11 cellular contexts compared by ENCODE assay signal in genomic region chr10:71222541-71223364, GRCh38. TPM values are rescaled to one million over a fixed set of nuclear protein-coding genes. Genes with fewer than 3 reads are reported as not detected.
DNase-seq lines count a peak whose midpoint lies in the region; ATAC-seq and TF ChIP-seq lines count a peak whose summit lies in the region.
"Had no signal": no experiment of that assay in that cellular context is flagged by ENCODE, and none has a peak within 500 bp of the region (broad histone marks: within the 10 kb centered on the region; RNA-seq: fewer than 3 reads in every experiment).

No MANE protein-coding gene starts in this region.

- WGBS in SK-N-SH (ENCODE audit: low lambda C conversion rate): 74% methylated on average over 5 of the region's 11 CpGs

- H4K20me1 ChIP-seq in SK-N-SH (ENCODE audit: insufficient read depth): peaks cover 94% of the 10 kb centered on the region

- H3K27ac Mint-ChIP-seq in type B pancreatic cell: no peak overlapping the region
- H3K27ac Mint-ChIP-seq: activated naive CD8-positive, alpha-beta T cell treated with anti-CD3 and anti-CD28 coated beads for 36 hours had no signal

- peaks cover 25% of the 10 kb centered on the region for H3K4me1 Mint-ChIP-seq in type B pancreatic cell (ENCODE audit: unreplicated experiment)

- TF ChIP-seq RAD21 in SK-N-SH (IDR thresholded peaks at IDR 0.05; ENCODE audit: low read length): no peak

- no peak overlapping the region for H3K4me3 ChIP-seq in cardiac muscle cell
- H3K4me3 ChIP-seq in SK-N-SH (ENCODE audit: low read depth in 2 of 2, low read length in 1 of 2): no peak overlapping the region; a peak in 1 of 4 replicates
- H3K4me3 ChIP-seq in iPS-18a (ENCODE audit: low read length): no peak overlapping the region

- no peaks in the 10 kb centered on the region for H3K9me3 Mint-ChIP-seq in type B pancreatic cell
- H3K9me3 Mint-ChIP-seq: activated naive CD8-positive, alpha-beta T cell treated with anti-CD3 and anti-CD28 coated beads for 36 hours had no signal

- peaks cover 14% of the 10 kb centered on the region for H3F3A ChIP-seq in SK-N-SH (replicated peaks; ENCODE audit: insufficient read depth)

- H3K9me3 ChIP-seq in cardiac muscle cell (ENCODE audit: low read depth) (no peaks in the 10 kb centered on the region), SK-N-SH (no peaks in the 10 kb centered on the region), iPS-18a (ENCODE audit: control insufficient read depth, low read depth, low read length) (no peaks in the 10 kb centered on the region)

- H3K9ac ChIP-seq in SK-N-SH (no peak overlapping the region), iPS-18a (ENCODE audit: low read length) (peak overlapping the region; percentile 10)

- no peaks in the 10 kb centered on the region for H3K36me3 ChIP-seq in cardiac muscle cell
- peaks cover 0 to 3% of the 10 kb centered on the region in 2 experiments for H3K36me3 ChIP-seq in SK-N-SH (replicated peaks in 1 of 2; ENCODE audit: control insufficient read depth in 1 of 2, insufficient read depth in 2 of 2, low read length in 1 of 2)
- H3K36me3 ChIP-seq in iPS-18a (ENCODE audit: control insufficient read depth, low read depth, low read length): no peaks in the 10 kb centered on the region

- no peaks in the 10 kb centered on the region for H3K27me3 ChIP-seq in cardiac muscle cell
- no peaks in the 10 kb centered on the region for H3K27me3 ChIP-seq in SK-N-SH (ENCODE audit: insufficient read depth)
- peaks cover 6% of the 10 kb centered on the region for H3K27me3 ChIP-seq in iPS-18a (ENCODE audit: control insufficient read depth, insufficient read depth, low read length)

- H3K36me3 Mint-ChIP-seq in type B pancreatic cell: no peaks in the 10 kb centered on the region
- H3K36me3 Mint-ChIP-seq: activated naive CD8-positive, alpha-beta T cell treated with anti-CD3 and anti-CD28 coated beads for 36 hours had no signal

- CTCF ChIA-PET in SK-N-SH (lab: Yijun Ruan, JAX): interaction anchor here (0.7 to 7.0 kb wide), 15 partner anchors 8 to 325 kb away, joined by 3 to 71 read pairs (median 5); partner anchors contain the start of gene UNC5B

- POLR2A ChIA-PET in SK-N-SH (lab: Yijun Ruan, JAX): interaction anchor here (0.7 to 3.7 kb wide), 7 partner anchors 10 to 56 kb away, joined by 3 to 23 read pairs (median 7); partner anchors contain the start of gene UNC5B

- DNase-seq in cardiac muscle cell (ENCODE audit: low read depth in 1 of 2, low spot score in 1 of 2): no peak
- DNase-seq in Right ventricle myocardium inferior (ENCODE audit: missing footprints): no peak
- no peak for DNase-seq in SK-N-SH
- DNase-seq in type B pancreatic cell (ENCODE audit: extremely low spot score, unreplicated experiment): no peak
- DNase-seq in T-helper 9 cell: no peak
- no peak for DNase-seq in NCI-H128 (lab: John Stamatoyannopoulos, UW; ENCODE audit: unreplicated experiment)
- DNase-seq: activated CD4-positive, alpha-beta T cell treated with anti-CD3 and anti-CD28 coated beads for 48 hours; activated naive CD8-positive, alpha-beta T cell treated with anti-CD3 and anti-CD28 coated beads for 36 hours; erythroblast had no signal

- ATAC-seq in Right ventricle myocardium inferior (no peak), GM18909 (IDR thresholded peaks at IDR 0.05; ENCODE audit: poor library complexity, unreplicated experiment) (no peak)

- H3K79me2 ChIP-seq in SK-N-SH (ENCODE audit: insufficient read depth): peaks cover 98% of the 10 kb centered on the region

- TF ChIP-seq CTCF in cardiac muscle cell (IDR thresholded peaks at IDR 0.05; ENCODE audit: low read depth, low read length) (no peak), SK-N-SH (IDR thresholded peaks at IDR 0.05) (peak; percentile 27; the same call in 1 of the 2 replicates), type B pancreatic cell (conservative IDR thresholded peaks at IDR 0.05) (peak; percentile 48)

- TF ChIP-seq EP300 in SK-N-SH (IDR thresholded peaks at IDR 0.05; ENCODE audit: borderline replicate concordance in 1 of 2, low read depth in 1 of 2, low read length in 1 of 2): 0 out of 4 replicates have a peak, but pooled peaks of 1 of the 2 experiments have one; percentile 24

- peaks cover 8% of the 10 kb centered on the region for H3K27me3 Mint-ChIP-seq in type B pancreatic cell

- intact Hi-C loops in Right ventricle myocardium inferior (cut with DNase I): no loop called here

- H3K4me2 ChIP-seq in SK-N-SH: peak overlapping the region; percentile 18; the same call in 1 of the 2 replicates

- H3K27ac ChIP-seq in cardiac muscle cell (peak overlapping the region; percentile 86), SK-N-SH (ENCODE audit: low read depth in 2 of 2, low read length in 1 of 2) (peak overlapping the region; percentile 29 to 98), iPS-18a (ENCODE audit: low read length) (no peak overlapping the region)

- no peak overlapping the region for H3K4me3 Mint-ChIP-seq in type B pancreatic cell
- H3K4me3 Mint-ChIP-seq: activated naive CD8-positive, alpha-beta T cell treated with anti-CD3 and anti-CD28 coated beads for 36 hours had no signal

- H3K4me1 ChIP-seq in cardiac muscle cell (ENCODE audit: low read depth): peaks cover 62% of the 10 kb centered on the region
- H3K4me1 ChIP-seq in SK-N-SH (ENCODE audit: control insufficient read depth in 1 of 2, insufficient read depth in 2 of 2, low read depth in 1 of 2, low read length in 1 of 2): peaks cover 44 to 75% of the 10 kb centered on the region in 2 experiments
- H3K4me1 ChIP-seq in iPS-18a (ENCODE audit: control insufficient read depth, low read depth, low read length): peaks cover 29% of the 10 kb centered on the region

- H3K9me2 ChIP-seq in SK-N-SH: no peaks in the 10 kb centered on the region

- no peak overlapping the region for H2AFZ ChIP-seq in SK-N-SH (ENCODE audit: low read depth)

TF ChIP-seq in SK-N-SH, 30 proteins besides CTCF, POLR2A, EP300 and RAD21:
- TF ChIP-seq TCF12 (IDR thresholded peaks at IDR 0.05) (0 out of 2 replicates have a peak, but pooled peaks have one; percentile 7), RCOR1 (IDR thresholded peaks at IDR 0.05; ENCODE audit: low read length) (no peak)

RNA-seq across cellular contexts. Expression of gene UNC5B, which starts 10.4 kb away (rescaled TPM):
- total RNA-seq in cardiac muscle cell (112 and 172 TPM in 2 replicates), Right ventricle myocardium inferior (13.1 TPM), type B pancreatic cell (ENCODE audit: low replicate concordance) (16.3 and 22.4 TPM in 2 replicates)
- polyA plus RNA-seq in cardiac muscle cell (73.3 and 98.3 TPM in 2 replicates), SK-N-SH (2012; rRNA removed) (12.2 and 13.8 TPM in 2 replicates)
- 7.9 and 13.9 TPM in 2 replicates for polyA plus RNA-seq in SK-N-SH (2012; cell fraction: cytosol; rRNA removed)
- polyA plus RNA-seq in SK-N-SH (2012; cell fraction: nucleus; rRNA removed): 19.4 and 24.8 TPM in 2 replicates
